Comparison of ENCODE assay signal across 1 cellular context in the genomic region with DNA sequence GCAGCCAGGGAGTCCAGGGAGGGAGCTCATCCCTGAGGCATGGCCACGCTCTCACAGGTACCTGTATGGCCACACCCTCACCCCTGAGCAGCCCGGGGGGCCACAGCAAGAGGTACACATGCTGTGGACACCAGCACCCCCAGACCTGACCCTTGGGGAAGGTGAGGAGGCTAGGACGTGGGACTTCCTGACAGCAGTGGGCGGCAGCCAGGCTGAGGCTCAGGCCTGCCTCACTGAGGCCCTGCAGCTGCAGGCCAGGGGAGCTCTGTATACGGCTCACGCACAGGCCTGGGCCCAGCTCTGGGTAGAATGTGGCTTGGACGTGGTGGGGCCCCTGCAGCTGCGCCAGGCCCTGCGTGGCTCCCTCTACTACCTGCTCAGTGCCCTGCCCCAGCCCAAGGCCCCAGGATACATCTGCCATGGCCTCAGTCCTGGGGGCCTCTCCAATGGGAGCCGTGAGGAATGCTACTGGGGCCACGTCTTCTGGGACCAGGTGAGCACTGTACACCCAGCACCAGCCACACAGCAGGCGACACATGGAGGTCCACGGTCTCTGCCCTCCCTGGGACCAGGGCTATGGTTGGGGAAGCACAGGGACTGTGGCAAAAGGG.
TF ChIP-seq lines count a peak whose summit lies in the region.

No MANE protein-coding gene starts in this region.

TF ChIP-seq in IMR-90, 13 proteins besides CTCF, POLR2A, EP300 and RAD21:
- TF ChIP-seq RFX5 (IDR thresholded peaks at IDR 0.05; ENCODE audit: low read depth, low read length) (no peak), FOS (IDR thresholded peaks at IDR 0.05; ENCODE audit: low read depth, low read length) (no peak), CEBPB (IDR thresholded peaks at IDR 0.05; ENCODE audit: low read depth, low read length) (no peak), MAZ (IDR thresholded peaks at IDR 0.05; ENCODE audit: borderline replicate concordance, low read depth, low read length) (no peak)
